ENCODE assay signal across 15 cellular contexts in genomic region chr7:127780489-127780888, GRCh38.
DNase-seq lines count a peak whose midpoint lies in the region; ATAC-seq and TF ChIP-seq lines count a peak whose summit lies in the region.
"Had no signal": no experiment of that assay in that cellular context is flagged by ENCODE, and none has a peak within 500 bp of the region (broad histone marks: within the 10 kb centered on the region; RNA-seq: fewer than 3 reads in every experiment).

No MANE protein-coding gene starts in this region.

- H3K27me3 Mint-ChIP-seq in stimulated activated naive CD8-positive, alpha-beta T cell treated with anti-CD3 and anti-CD28 coated beads, Interleukin-15, amount 100 ng/mL, for 72 hours, result no peaks in the 10 kb centered on the region
- H3K27me3 Mint-ChIP-seq: CD4-positive, CD25-positive, alpha-beta regulatory T cell had no signal

- H3K4me3 Mint-ChIP-seq in stimulated activated naive CD8-positive, alpha-beta T cell treated with anti-CD3 and anti-CD28 coated beads, Interleukin-15, amount 100 ng/mL, for 72 hours, result no peak overlapping the region
- H3K4me3 Mint-ChIP-seq: CD4-positive, CD25-positive, alpha-beta regulatory T cell; HFFc6 had no signal

- no peak for TF ChIP-seq CTCF in dorsolateral prefrontal cortex (IDR thresholded peaks at IDR 0.05 in 54 of 56, conservative IDR thresholded peaks at IDR 0.05 in 2 of 56; ENCODE audit: low read depth in 1 of 56, partially characterized antibody in 56 of 56)

- ATAC-seq in stimulated activated naive CD8-positive, alpha-beta T cell treated with anti-CD3 and anti-CD28 coated beads, Interleukin-15, amount 100 ng/mL, for 72 hours, result no peak
- no peak for ATAC-seq in HG02870 (IDR thresholded peaks at IDR 0.05; ENCODE audit: unreplicated experiment)

- intact Hi-C loops in dorsolateral prefrontal cortex (cut with DNase I), result no loop called here

- H3K27ac Mint-ChIP-seq in stimulated activated naive CD8-positive, alpha-beta T cell treated with anti-CD3 and anti-CD28 coated beads, Interleukin-15, amount 100 ng/mL, for 72 hours, result peak overlapping the region in 1 of 2 donors; percentile 14
- H3K27ac Mint-ChIP-seq: HFFc6 had no signal

- H3K9me3 Mint-ChIP-seq in stimulated activated naive CD8-positive, alpha-beta T cell treated with anti-CD3 and anti-CD28 coated beads, Interleukin-15, amount 100 ng/mL, for 72 hours, result no peaks in the 10 kb centered on the region
- H3K9me3 Mint-ChIP-seq: CD4-positive, CD25-positive, alpha-beta regulatory T cell; HFFc6 had no signal

- H3K27ac ChIP-seq in dorsolateral prefrontal cortex, result peak overlapping the region in 50 of 59 donors; percentile 11 to 84 (median 58)
- H3K27ac ChIP-seq: 22Rv1, BLaER1 had no signal

- H3K27me3 ChIP-seq in dorsolateral prefrontal cortex, result no peaks in the 10 kb centered on the region
- H3K27me3 ChIP-seq: BLaER1 had no signal

- H3K4me3 ChIP-seq in dorsolateral prefrontal cortex, result peak overlapping the region in 1 of 59 donors; percentile 20
- H3K4me3 ChIP-seq: BLaER1 had no signal

- H3K4me1 Mint-ChIP-seq in stimulated activated naive CD8-positive, alpha-beta T cell treated with anti-CD3 and anti-CD28 coated beads, Interleukin-15, amount 100 ng/mL, for 72 hours, result peaks cover 17% of the 10 kb centered on the region

- peak; percentile 5 to 10 for DNase-seq in NCI-H526 (lab: John Stamatoyannopoulos, UW)
- DNase-seq in NCI-H526 treated with DMSO at 0.1 percent for 48 hours (lab: John Stamatoyannopoulos, UW), result no peak
- DNase-seq in dorsolateral prefrontal cortex, result no peak
- DNase-seq in midbrain (lab: John Stamatoyannopoulos, UW), result peak; percentile 37
- DNase-seq in superior temporal gyrus (ENCODE audit: extremely low spot score), result peak; percentile 71
- no peak for DNase-seq in SW480 (ENCODE audit: low spot score)
- DNase-seq in stimulated activated naive CD8-positive, alpha-beta T cell treated with anti-CD3 and anti-CD28 coated beads, Interleukin-15, amount 100 ng/mL, for 72 hours, result no peak
- DNase-seq: Calu3; CD4-positive, CD25-positive, alpha-beta regulatory T cell; DMS 273 treated with DMSO at 0.1 percent for 48 hours; HCEC 1CT; HFFc6 had no signal

Comparison
In these comparisons a context has a peak if more than half of its experiments do, and no peak if none do; other contexts are left out.
1. DNase-seq: peak in NCI-H526 (2 of 2), midbrain (single experiment) and superior temporal gyrus (single experiment); none in NCI-H526 treated with DMSO at 0.1 percent for 48 hours (single experiment), dorsolateral prefrontal cortex (0 of 10), SW480 (single experiment) and stimulated activated naive CD8-positive, alpha-beta T cell treated with anti-CD3 and anti-CD28 coated beads, Interleukin-15, amount 100 ng/mL, for 72 hours (0 of 2).